Comparison of ENCODE assay signal across 28 cellular contexts in the genomic region with DNA sequence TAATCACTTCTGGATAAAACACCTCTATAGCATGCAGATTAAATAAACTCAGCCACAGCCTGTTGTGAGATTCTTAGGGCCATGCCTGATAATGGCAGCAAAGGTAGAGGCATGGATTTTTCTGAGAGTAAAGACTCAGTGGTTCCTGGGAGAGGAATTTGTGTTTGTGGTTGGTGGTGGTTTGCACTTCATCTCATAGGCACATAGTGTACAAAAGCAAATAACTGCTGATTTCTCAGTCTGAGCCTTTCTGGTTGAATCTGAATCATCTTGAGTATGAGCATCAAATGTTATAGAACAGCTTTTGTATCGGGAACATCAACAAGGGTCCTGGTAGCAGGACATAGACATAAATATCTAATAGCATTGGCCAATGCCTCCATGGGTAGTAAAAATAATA.
"Had no signal": no experiment of that assay in that cellular context is flagged by ENCODE, and none has a peak within 500 bp of the region (broad histone marks: within the 10 kb centered on the region; RNA-seq: fewer than 3 reads in every experiment).

No MANE protein-coding gene starts in this region.

- DNase-seq: colonic mucosa; effector CD8-positive, alpha-beta T cell; endodermal cell; foreskin keratinocyte; heart left ventricle; islet precursor cell; left ventricle myocardium superior; lower lobe of right lung; naive thymus-derived CD8-positive, alpha-beta T cell; nephron progenitor cell; nucleus accumbens; psoas muscle; right cardiac atrium; sigmoid colon; small intestine; stimulated activated CD4-positive, alpha-beta T cell treated with anti-CD3 and anti-CD28 coated beads, Interleukin-15, amount 100 ng/mL, for 24 hours; stimulated activated CD4-positive, alpha-beta T cell treated with anti-CD3 and anti-CD28 coated beads, Interleukin-2, amount 100 ng/mL, for 48 hours; stimulated activated CD8-positive, alpha-beta memory T cell treated with anti-CD3 and anti-CD28 coated beads, Interleukin-4, amount 100 ng/mL, for 48 hours; stimulated activated naive CD4-positive, alpha-beta T cell; stimulated activated naive CD8-positive, alpha-beta T cell treated with anti-CD3 and anti-CD28 coated beads, Interleukin-15, amount 100 ng/mL, for 72 hours; transverse colon; upper lobe of right lung; uterus had no signal

- H3K9me3 ChIP-seq: colonic mucosa, gastroesophageal sphincter, heart left ventricle, lower lobe of right lung, psoas muscle, sigmoid colon, suprapubic skin, transverse colon, upper lobe of right lung, uterus had no signal

- H3K79me2 ChIP-seq: hepatocyte had no signal

- ATAC-seq: esophagus mucosa; foreskin keratinocyte; gastroesophageal sphincter; heart left ventricle; left ventricle myocardium superior; lower lobe of right lung; naive thymus-derived CD8-positive, alpha-beta T cell; psoas muscle; right cardiac atrium; stimulated activated naive CD8-positive, alpha-beta T cell treated with anti-CD3 and anti-CD28 coated beads, Interleukin-15, amount 100 ng/mL, for 72 hours; upper lobe of right lung had no signal

- H3K4me2 ChIP-seq: hepatocyte had no signal

- H2AFZ ChIP-seq: hepatocyte had no signal

- H3K4me1 ChIP-seq: colonic mucosa, foreskin keratinocyte, gastroesophageal sphincter, heart left ventricle, lower lobe of right lung, psoas muscle, sigmoid colon, suprapubic skin, transverse colon, upper lobe of right lung, uterus had no signal

- H3K36me3 ChIP-seq: colonic mucosa, gastroesophageal sphincter, heart left ventricle, lower lobe of right lung, sigmoid colon, suprapubic skin, transverse colon, upper lobe of right lung, uterus had no signal

- H3K4me3 ChIP-seq: colonic mucosa, gastroesophageal sphincter, heart left ventricle, hepatocyte, lower lobe of right lung, psoas muscle, sigmoid colon, suprapubic skin, transverse colon, upper lobe of right lung, uterus had no signal

- H3K27ac ChIP-seq: colonic mucosa, epithelial cell of prostate, foreskin keratinocyte, gastroesophageal sphincter, heart left ventricle, hepatocyte, lower lobe of right lung, psoas muscle, sigmoid colon, suprapubic skin, transverse colon, upper lobe of right lung, uterus had no signal

- H3K27me3 ChIP-seq: colonic mucosa, foreskin keratinocyte, gastroesophageal sphincter, hepatocyte, sigmoid colon, suprapubic skin, transverse colon, upper lobe of right lung, uterus had no signal
